Comparison of ENCODE assay signal across 19 cellular contexts in the genomic region with DNA sequence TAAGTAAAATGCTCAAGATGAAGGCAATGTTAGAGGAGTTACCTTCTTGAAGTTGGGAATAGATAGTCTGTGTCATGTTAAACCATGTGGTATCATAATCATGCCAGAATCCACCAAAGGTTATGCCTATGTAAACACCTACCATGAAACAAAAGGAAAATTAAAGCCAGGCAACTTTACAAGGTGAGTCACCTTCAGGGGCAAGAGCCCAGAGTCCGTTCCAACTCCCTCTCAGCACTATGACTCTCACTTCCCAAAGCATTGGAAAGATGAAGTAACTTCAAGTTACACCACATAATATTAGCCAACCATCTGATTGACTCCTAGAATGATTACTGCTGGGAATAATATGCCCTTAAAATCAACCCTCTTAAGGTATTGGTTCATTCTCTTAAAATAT. TPM values are rescaled to one million over a fixed set of nuclear protein-coding genes. Genes with fewer than 3 reads are reported as not detected.
DNase-seq lines count a peak whose midpoint lies in the region; ATAC-seq and TF ChIP-seq lines count a peak whose summit lies in the region.
"Had no signal": no experiment of that assay in that cellular context is flagged by ENCODE, and none has a peak within 500 bp of the region (broad histone marks: within the 10 kb centered on the region; RNA-seq: fewer than 3 reads in every experiment).

No MANE protein-coding gene starts in this region.

- H3K4me1 ChIP-seq in upper lobe of right lung (no peaks in the 10 kb centered on the region), mesendoderm (ENCODE audit: control insufficient read depth, low read depth, low read length) (no peaks in the 10 kb centered on the region)
- H3K4me1 ChIP-seq: left ventricle myocardium inferior had no signal

- no peak overlapping the region for H3K23ac ChIP-seq in mesendoderm (ENCODE audit: low read length)

- no peak overlapping the region for H4K5ac ChIP-seq in mesendoderm (ENCODE audit: low read length)

- no peak overlapping the region for H3K4ac ChIP-seq in mesendoderm (ENCODE audit: low read depth, low read length)

- H3K79me1 ChIP-seq in mesendoderm (ENCODE audit: low read length) = no peaks in the 10 kb centered on the region

- H3K4me2 ChIP-seq in mesendoderm (ENCODE audit: low read length) = no peak overlapping the region

- H3K27ac ChIP-seq in upper lobe of right lung (no peak overlapping the region), mesendoderm (ENCODE audit: low read depth, low read length) (no peak overlapping the region)
- H3K27ac ChIP-seq: left ventricle myocardium inferior had no signal

- H3K4me3 ChIP-seq in foreskin fibroblast (ENCODE audit: low read depth in 1 of 2, low read length in 2 of 2) (no peak overlapping the region), upper lobe of right lung (no peak overlapping the region), mesendoderm (ENCODE audit: low read length) (no peak overlapping the region), H7 (ENCODE audit: insufficient read depth, low read depth, low read length) (no peak overlapping the region)
- H3K4me3 ChIP-seq: left ventricle myocardium inferior had no signal

- no peak overlapping the region for H3K9ac ChIP-seq in mesendoderm (ENCODE audit: low read length)

- H2AK5ac ChIP-seq in mesendoderm (ENCODE audit: low read length) = no peak overlapping the region

- intact Hi-C loops in upper lobe of right lung (cut with DNase I) = no loop called here

- DNase-seq in HCEC 1CT (peak; percentile 41), SW480 (ENCODE audit: low spot score) (peak; percentile 54), foreskin fibroblast (peak; percentile 32 to 76), upper lobe of right lung (no peak), mesendoderm (no peak), H7 (no peak)
- DNase-seq: activated CD8-positive, alpha-beta memory T cell treated with anti-CD3 and anti-CD28 coated beads for 24 hours; activated effector memory CD4-positive, alpha-beta T cell treated with Interleukin-2 at 50 U/mL for 16 hours; anterior cingulate cortex; CD8-positive, alpha-beta memory T cell; cortex of kidney; erythroblast; GDM1; left ventricle myocardium inferior; natural killer cell; NCI-H1048 had no signal

- H3K56ac ChIP-seq in mesendoderm (ENCODE audit: low read length) = no peak overlapping the region

- no peak overlapping the region for H2BK15ac ChIP-seq in mesendoderm (replicated peaks; ENCODE audit: low read depth)

- H3K36me3 ChIP-seq in upper lobe of right lung (no peaks in the 10 kb centered on the region), mesendoderm (ENCODE audit: control insufficient read depth, insufficient read depth, low read length) (no peaks in the 10 kb centered on the region), H7 (replicated peaks; ENCODE audit: control insufficient read depth, insufficient read depth, low read length) (no peaks in the 10 kb centered on the region)
- H3K36me3 ChIP-seq: left ventricle myocardium inferior had no signal

- H3K9me3 ChIP-seq in upper lobe of right lung = no peaks in the 10 kb centered on the region

- no peak overlapping the region for H2BK120ac ChIP-seq in mesendoderm (ENCODE audit: low read depth, low read length)

- no CpG with 5 or more reads among the region's 1 CpG for WGBS in mesendoderm (ENCODE audit: extremely low coverage, insufficient coverage, low lambda C conversion rate)

- H3K27me3 ChIP-seq in upper lobe of right lung (no peaks in the 10 kb centered on the region), mesendoderm (ENCODE audit: insufficient read depth, low read length, poor library complexity) (no peaks in the 10 kb centered on the region), H7 (ENCODE audit: control insufficient read depth, insufficient read depth, low read length) (no peaks in the 10 kb centered on the region)

- H4K8ac ChIP-seq in mesendoderm (ENCODE audit: low read depth, low read length) = no peak overlapping the region

- ATAC-seq in upper lobe of right lung = peak; percentile 78
- no peak for ATAC-seq in HG03039 (IDR thresholded peaks at IDR 0.05; ENCODE audit: unreplicated experiment)
- ATAC-seq: natural killer cell had no signal

- no peak for TF ChIP-seq CTCF in foreskin fibroblast (IDR thresholded peaks at IDR 0.05; ENCODE audit: low read depth, low read length)
- TF ChIP-seq CTCF in upper lobe of right lung (IDR thresholded peaks at IDR 0.05) = no peak

- no peaks in the 10 kb centered on the region for H3K79me2 ChIP-seq in mesendoderm (ENCODE audit: control insufficient read depth, insufficient read depth, low read length)

- no peak overlapping the region for H3K18ac ChIP-seq in mesendoderm (ENCODE audit: low read length)

- H2BK5ac ChIP-seq in mesendoderm (ENCODE audit: low read length) = no peak overlapping the region

RNA-seq across cellular contexts. Expression of a gene that starts 38.5 kb away (rescaled TPM):
- 3.0 TPM for total RNA-seq in upper lobe of right lung
- polyA plus RNA-seq in mesendoderm (2013, experiment 1 of 2) = 0.20 TPM
- 0.13 TPM for polyA plus RNA-seq in mesendoderm (2013, experiment 2 of 2)
- 0.35 and 0.41 TPM in 2 replicates for total RNA-seq in H7 (2014; rRNA removed; shearing (Covaris generic))
- total RNA-seq: pulmonary artery endothelial cell, SK-MEL-5 had no signal

Comparison
In these comparisons a context has a peak if more than half of its experiments do, and no peak if none do; other contexts are left out.
1. DNase-seq: peak in HCEC 1CT (single experiment), SW480 (single experiment) and foreskin fibroblast (2 of 2); none in upper lobe of right lung (single experiment), mesendoderm (single experiment) and H7 (single experiment).